Comparison of ENCODE assay signal across 25 cellular contexts in genomic region chr16:2072926-2073325, GRCh38. TPM values are rescaled to one million over a fixed set of nuclear protein-coding genes. Genes with fewer than 3 reads are reported as not detected.
DNase-seq lines count a peak whose midpoint lies in the region; ATAC-seq and TF ChIP-seq lines count a peak whose summit lies in the region.
"Had no signal": no experiment of that assay in that cellular context is flagged by ENCODE, and none has a peak within 500 bp of the region (broad histone marks: within the 10 kb centered on the region; RNA-seq: fewer than 3 reads in every experiment).

No MANE protein-coding gene starts in this region.

- H3K36me3 ChIP-seq in rectal smooth muscle tissue (ENCODE audit: control insufficient read depth, insufficient read depth, low read length) (peaks cover 27% of the 10 kb centered on the region), thyroid gland (peaks cover 38 to 49% of the 10 kb centered on the region in 2 donors), uterus (no peaks in the 10 kb centered on the region)

- no peaks in the 10 kb centered on the region for H3K36me3 Mint-ChIP-seq in activated naive CD4-positive, alpha-beta T cell treated with anti-CD3 and anti-CD28 coated beads, Interleukin-2, amount 50 U/mL, for 72 hours
- H3K36me3 Mint-ChIP-seq in activated naive CD4-positive, alpha-beta T cell treated with anti-CD3 and anti-CD28 coated beads for 36 hours (ENCODE audit: low read depth), result peaks cover 13% of the 10 kb centered on the region

- H3K4me1 ChIP-seq in rectal smooth muscle tissue (ENCODE audit: control insufficient read depth, insufficient read depth, low read length), result no peaks in the 10 kb centered on the region
- peaks cover 12 to 21% of the 10 kb centered on the region in 2 donors for H3K4me1 ChIP-seq in thyroid gland
- H3K4me1 ChIP-seq in uterus, result no peaks in the 10 kb centered on the region
- H3K4me1 ChIP-seq: A549 had no signal

- H3K27me3 ChIP-seq in rectal smooth muscle tissue (ENCODE audit: control insufficient read depth, insufficient read depth, low read length), result no peaks in the 10 kb centered on the region
- H3K27me3 ChIP-seq in thyroid gland, result no peaks in the 10 kb centered on the region
- H3K27me3 ChIP-seq in uterus, result no peaks in the 10 kb centered on the region
- H3K27me3 ChIP-seq: BLaER1 treated with 17β-estradiol and CSF1 and Interleukin-3, amounts not matched to agents 10 nM and 100 nM had no signal

- intact Hi-C loops in activated naive CD4-positive, alpha-beta T cell treated with anti-CD3 and anti-CD28 coated beads for 36 hours (cut with micrococcal nuclease), result no loop called here
- intact Hi-C loops in thyroid gland (cut with DNase I), result no loop called here
- intact Hi-C loops in uterus (cut with DNase I; ENCODE audit: low total_unique reads), result no loop called here

- CTCF ChIA-PET in activated naive CD4-positive, alpha-beta T cell treated with anti-CD3 and anti-CD28 coated beads for 36 hours (lab: Charles Lee), result no interaction called here

- WGBS in thyroid gland, 2 donors, result 36 to 48% methylated on average over 6 to 8 of the region's 8 CpGs

- H3K9ac ChIP-seq in rectal smooth muscle tissue (ENCODE audit: low read length), result no peak overlapping the region

- ATAC-seq in activated naive CD4-positive, alpha-beta T cell treated with anti-CD3 and anti-CD28 coated beads, Interleukin-2, amount 50 U/mL, for 72 hours, result no peak
- no peak for ATAC-seq in GM18505 (IDR thresholded peaks at IDR 0.05; ENCODE audit: unreplicated experiment)
- ATAC-seq: CD8-positive, alpha-beta T cell; GM12878 had no signal

- TF ChIP-seq CTCF in thyroid gland (IDR thresholded peaks at IDR 0.05), result no peak
- no peak for TF ChIP-seq CTCF in uterus (IDR thresholded peaks at IDR 0.05)

- no peak overlapping the region for H3K4me3 ChIP-seq in rectal smooth muscle tissue (ENCODE audit: low read length)
- no peak overlapping the region for H3K4me3 ChIP-seq in thyroid gland (replicated peaks in 1 of 3)
- no peak overlapping the region for H3K4me3 ChIP-seq in uterus
- H3K4me3 ChIP-seq: A549; BLaER1 treated with 17β-estradiol and CSF1 and Interleukin-3, amounts not matched to agents 10 nM and 100 nM; GM12878 had no signal

- no peak for TF ChIP-seq POLR2A in thyroid gland (IDR thresholded peaks at IDR 0.05)
- TF ChIP-seq POLR2A in uterus (IDR thresholded peaks at IDR 0.05), result no peak
- no peak for TF ChIP-seq POLR2A in GM18505 (IDR thresholded peaks at IDR 0.05; ENCODE audit: borderline replicate concordance, extremely low read depth, insufficient read depth, insufficient read length)

- H3K27ac ChIP-seq in rectal smooth muscle tissue (ENCODE audit: low read depth, low read length) (peak overlapping the region; percentile 19), thyroid gland (peak overlapping the region; percentile 78 to 82 (median 80)), uterus (no peak overlapping the region)
- H3K27ac ChIP-seq: 22Rv1, A549, C4-2B had no signal

- H3K9me3 ChIP-seq in thyroid gland (no peaks in the 10 kb centered on the region), uterus (no peaks in the 10 kb centered on the region)
- H3K9me3 ChIP-seq: A549; BLaER1 treated with 17β-estradiol and CSF1 and Interleukin-3, amounts not matched to agents 10 nM and 100 nM had no signal

- no peak overlapping the region for H3K4me3 Mint-ChIP-seq in activated naive CD4-positive, alpha-beta T cell treated with anti-CD3 and anti-CD28 coated beads for 36 hours
- H3K4me3 Mint-ChIP-seq: B cell; CD4-positive, alpha-beta T cell; CD8-positive, alpha-beta T cell had no signal

- H3K27ac Mint-ChIP-seq in activated naive CD4-positive, alpha-beta T cell treated with anti-CD3 and anti-CD28 coated beads, Interleukin-2, amount 50 U/mL, for 72 hours, result peak overlapping the region; percentile 23 to 74
- H3K27ac Mint-ChIP-seq in activated naive CD4-positive, alpha-beta T cell treated with anti-CD3 and anti-CD28 coated beads for 36 hours, result no peak overlapping the region
- H3K27ac Mint-ChIP-seq: B cell; CD4-positive, alpha-beta T cell; CD8-positive, alpha-beta T cell had no signal

- no peak for DNase-seq in activated naive CD4-positive, alpha-beta T cell treated with anti-CD3 and anti-CD28 coated beads, Interleukin-2, amount 50 U/mL, for 72 hours (ENCODE audit: low spot score in 2 of 2)
- no peak for DNase-seq in activated naive CD4-positive, alpha-beta T cell treated with anti-CD3 and anti-CD28 coated beads for 36 hours
- peak; percentile 95 to 98 for DNase-seq in thyroid gland
- DNase-seq in uterus, result no peak
- DNase-seq: AML-193; CD4-positive, alpha-beta T cell; CD8-positive, alpha-beta T cell; COR-L47; DMS 273 treated with DMSO at 0.1 percent for 48 hours; DMS153; DMS53; DMS79; DND-41; EL; GDM1 had no signal

- no peaks in the 10 kb centered on the region for H3K4me1 Mint-ChIP-seq in activated naive CD4-positive, alpha-beta T cell treated with anti-CD3 and anti-CD28 coated beads for 36 hours (ENCODE audit: low read depth)
- H3K4me1 Mint-ChIP-seq: B cell had no signal

- H3K9me3 Mint-ChIP-seq in activated naive CD4-positive, alpha-beta T cell treated with anti-CD3 and anti-CD28 coated beads, Interleukin-2, amount 50 U/mL, for 72 hours, result no peaks in the 10 kb centered on the region
- no peaks in the 10 kb centered on the region for H3K9me3 Mint-ChIP-seq in activated naive CD4-positive, alpha-beta T cell treated with anti-CD3 and anti-CD28 coated beads for 36 hours
- H3K9me3 Mint-ChIP-seq: CD4-positive, alpha-beta T cell; CD8-positive, alpha-beta T cell had no signal

- no peaks in the 10 kb centered on the region for H3K27me3 Mint-ChIP-seq in activated naive CD4-positive, alpha-beta T cell treated with anti-CD3 and anti-CD28 coated beads for 36 hours (ENCODE audit: low read depth)
- H3K27me3 Mint-ChIP-seq: B cell; CD4-positive, alpha-beta T cell had no signal

RNA-seq across cellular contexts. Expression of gene TSC2, which starts 25.1 kb away (rescaled TPM):
- 100 to 1,000 TPM in 1 of 2 donors, 10 to 100 TPM in 1; 70.5 to 121 TPM for total RNA-seq in activated naive CD4-positive, alpha-beta T cell treated with anti-CD3 and anti-CD28 coated beads, Interleukin-2, amount 50 U/mL, for 72 hours
- 10 to 100 TPM; 72.3 to 72.7 TPM for total RNA-seq in activated naive CD4-positive, alpha-beta T cell treated with anti-CD3 and anti-CD28 coated beads for 36 hours
- total RNA-seq in thyroid gland (100 to 1,000 TPM; 101 to 148 (median 109) TPM), uterus (100 to 1,000 TPM in 2 of 4 donors, 10 to 100 TPM in 2; 53.8 to 347 (median 131) TPM)

RNA-seq across cellular contexts. Expression of gene NTHL1, which starts 25.3 kb away (rescaled TPM):
- total RNA-seq in activated naive CD4-positive, alpha-beta T cell treated with anti-CD3 and anti-CD28 coated beads, Interleukin-2, amount 50 U/mL, for 72 hours, result 10 to 100 TPM; 21.6 to 25.3 TPM
- total RNA-seq in activated naive CD4-positive, alpha-beta T cell treated with anti-CD3 and anti-CD28 coated beads for 36 hours, result 10 to 100 TPM; 20.1 to 24.1 TPM
- total RNA-seq in thyroid gland (10 to 100 TPM in 3 of 4 donors, 1 to 10 TPM in 1; 6.1 to 38.7 (median 25.0) TPM), uterus (10 to 100 TPM; 18.8 to 58.4 (median 27.6) TPM)

RNA-seq across cellular contexts. Expression of gene NHERF2, which starts 46.2 kb away (rescaled TPM):
- 1 to 10 TPM in 1 of 2 donors, under 1 TPM in 1; 0.82 to 3.7 TPM for total RNA-seq in activated naive CD4-positive, alpha-beta T cell treated with anti-CD3 and anti-CD28 coated beads, Interleukin-2, amount 50 U/mL, for 72 hours
- total RNA-seq in activated naive CD4-positive, alpha-beta T cell treated with anti-CD3 and anti-CD28 coated beads for 36 hours, result 1 to 10 TPM; 1.5 to 2.1 TPM
- total RNA-seq in thyroid gland, result 100 to 1,000 TPM in 1 of 4 donors, 10 to 100 TPM in 3; 73.8 to 146 (median 81.6) TPM
- total RNA-seq in uterus, result 10 to 100 TPM; 10.3 to 97.1 (median 33.1) TPM

RNA-seq across cellular contexts. Expression of gene NPW, which starts 53.3 kb away (rescaled TPM):
- total RNA-seq in activated naive CD4-positive, alpha-beta T cell treated with anti-CD3 and anti-CD28 coated beads, Interleukin-2, amount 50 U/mL, for 72 hours, result 1 to 10 TPM in 1 of 2 donors, under 1 TPM in 1; 0.61 to 4.6 TPM
- total RNA-seq in activated naive CD4-positive, alpha-beta T cell treated with anti-CD3 and anti-CD28 coated beads for 36 hours, result 1 to 10 TPM; 1.3 to 1.9 TPM
- total RNA-seq in thyroid gland (under 1 TPM in 2 of 4 donors, not detected in 2; 0.54 to 0.63 TPM), uterus (1 to 10 TPM in 1 of 4 donors, not detected in 3; 1.5 TPM)
- total RNA-seq: A172; CD8-positive, alpha-beta T cell; G401 had no signal

Comparison
In these comparisons a context has a peak if more than half of its experiments do, and no peak if none do; other contexts are left out.
1. DNase-seq: peak in thyroid gland (2 of 2); none in activated naive CD4-positive, alpha-beta T cell treated with anti-CD3 and anti-CD28 coated beads, Interleukin-2, amount 50 U/mL, for 72 hours (0 of 2), activated naive CD4-positive, alpha-beta T cell treated with anti-CD3 and anti-CD28 coated beads for 36 hours (single experiment) and uterus (0 of 2).
2. H3K27ac ChIP-seq: peak in rectal smooth muscle tissue (single experiment) and thyroid gland (3 of 3); none in uterus (0 of 2).